ENCODE assay signal across 1 cellular context in genomic region chr1:55277377-55278130, GRCh38.
TF ChIP-seq lines count a peak whose summit lies in the region.

No MANE protein-coding gene starts in this region.

TF ChIP-seq in HEK293, 187 proteins besides CTCF, POLR2A, EP300 and RAD21 (continued from another document and continues in another):
- TF ChIP-seq ZSCAN4 (tag by site-specific recombination; IDR thresholded peaks at IDR 0.05) (peak; percentile 86), ZFHX2 (tag by site-specific recombination; conservative IDR thresholded peaks at IDR 0.05) (peak; percentile 27; the same call in 1 of the 2 replicates), ZBTB48 (tag by site-specific recombination; IDR thresholded peaks at IDR 0.05) (peak; percentile 89; the same call in 1 of the 2 replicates), SP7 (tag by site-specific recombination; IDR thresholded peaks at IDR 0.05) (peak; percentile 61), PATZ1 (tag by site-specific recombination; IDR thresholded peaks at IDR 0.05) (0 out of 2 replicates have a peak, but pooled peaks have one; percentile 33), ZBTB17 (tag by site-specific recombination; IDR thresholded peaks at IDR 0.05) (peak; percentile 90), ZNF148 (tag by site-specific recombination; IDR thresholded peaks at IDR 0.05; ENCODE audit: borderline replicate concordance) (no peak), KLF7 (tag by site-specific recombination; IDR thresholded peaks at IDR 0.05; ENCODE audit: borderline replicate concordance) (no peak), ZFP3 (tag by site-specific recombination; IDR thresholded peaks at IDR 0.05; ENCODE audit: low read depth) (no peak), ZNF132 (tag by site-specific recombination; IDR thresholded peaks at IDR 0.05; ENCODE audit: borderline replicate concordance) (no peak), ZNF24 (tag by site-specific recombination; IDR thresholded peaks at IDR 0.05) (peak; percentile 62; the same call in 1 of the 2 replicates), ZNF2 (tag by site-specific recombination; IDR thresholded peaks at IDR 0.05) (peak; percentile 59; the same call in 1 of the 2 replicates), ZBTB20 (tag by site-specific recombination; IDR thresholded peaks at IDR 0.05) (peak; percentile 82), ZSCAN16 (tag by site-specific recombination; IDR thresholded peaks at IDR 0.05) (no peak), ZFP69B (tag by site-specific recombination; IDR thresholded peaks at IDR 0.05) (peak; percentile 99), KLF1 (tag by site-specific recombination; IDR thresholded peaks at IDR 0.05) (peak; percentile 73), ZNF529 (tag by site-specific recombination; IDR thresholded peaks at IDR 0.05; ENCODE audit: insufficient replicate concordance) (no peak), ZNF629 (tag by site-specific recombination; IDR thresholded peaks at IDR 0.05) (peak; percentile 51; the same call in 1 of the 2 replicates), BCL11A (tag by site-specific recombination; IDR thresholded peaks at IDR 0.05; ENCODE audit: low read depth) (no peak), SCRT2 (tag by site-specific recombination; IDR thresholded peaks at IDR 0.05) (peak; percentile 96), ZFP37 (tag by site-specific recombination; IDR thresholded peaks at IDR 0.05) (0 out of 2 replicates have a peak, but pooled peaks have one; percentile 55), WT1 (tag by site-specific recombination; IDR thresholded peaks at IDR 0.05) (peak; percentile 22), ZSCAN30 (tag by site-specific recombination; IDR thresholded peaks at IDR 0.05) (peak; percentile 19; the same call in 1 of the 2 replicates), TRIM28 (IDR thresholded peaks at IDR 0.05; ENCODE audit: borderline replicate concordance, low read length) (0 out of 2 replicates have a peak, but pooled peaks have one; percentile 24), ZBTB21 (tag by site-specific recombination; IDR thresholded peaks at IDR 0.05) (no peak), ZBTB49 (tag by site-specific recombination; IDR thresholded peaks at IDR 0.05; ENCODE audit: low read depth) (no peak), ZNF621 (tag by site-specific recombination; IDR thresholded peaks at IDR 0.05) (no peak), ELK4 (IDR thresholded peaks at IDR 0.05; ENCODE audit: borderline replicate concordance, low read depth, low read length) (no peak), RBAK (tag by site-specific recombination; IDR thresholded peaks at IDR 0.05) (no peak), ZNF610 (tag by site-specific recombination; IDR thresholded peaks at IDR 0.05; ENCODE audit: borderline replicate concordance) (no peak), ZNF624 (tag by site-specific recombination; IDR thresholded peaks at IDR 0.05) (no peak), ZNF133 (tag by site-specific recombination; IDR thresholded peaks at IDR 0.05) (no peak), ZNF707 (tag by site-specific recombination; IDR thresholded peaks at IDR 0.05) (no peak), KLF9 (tag by site-specific recombination; IDR thresholded peaks at IDR 0.05; ENCODE audit: low read depth) (no peak), ZNF10 (tag by site-specific recombination; IDR thresholded peaks at IDR 0.05) (peak; percentile 62; the same call in 1 of the 2 replicates), SCRT1 (tag by site-specific recombination; IDR thresholded peaks at IDR 0.05; ENCODE audit: borderline replicate concordance) (peak; percentile 68; the same call in 1 of the 2 replicates), GLIS2 (tag by site-specific recombination; IDR thresholded peaks at IDR 0.05) (peak; percentile 61; the same call in 1 of the 2 replicates), PRDM10 (tag by site-specific recombination; IDR thresholded peaks at IDR 0.05) (no peak; the same call in 1 of the 2 replicates), ZEB2 (tag by site-specific recombination; IDR thresholded peaks at IDR 0.05) (peak; percentile 29; the same call in 1 of the 2 replicates), ZNF394 (tag by site-specific recombination; IDR thresholded peaks at IDR 0.05; ENCODE audit: borderline replicate concordance) (peak; percentile 7; the same call in 1 of the 2 replicates), ZNF639 (tag by site-specific recombination; IDR thresholded peaks at IDR 0.05) (0 out of 2 replicates have a peak, but pooled peaks have one; percentile 19), PBX3 (CRISPR knock-in tag; IDR thresholded peaks at IDR 0.05) (no peak), ZNF354C (tag by site-specific recombination; IDR thresholded peaks at IDR 0.05; ENCODE audit: borderline replicate concordance, low read depth) (no peak), ZNF664 (tag by site-specific recombination; IDR thresholded peaks at IDR 0.05) (no peak), ZNF600 (tag by site-specific recombination; IDR thresholded peaks at IDR 0.05) (peak; percentile 63), KLF17 (tag by site-specific recombination; IDR thresholded peaks at IDR 0.05) (peak; percentile 70; the same call in 1 of the 2 replicates), ZNF654 (tag by site-specific recombination; IDR thresholded peaks at IDR 0.05; ENCODE audit: low read depth) (peak; percentile 84)
